8 cellular contexts compared by ENCODE assay signal in genomic region chr2:33476793-33477190, GRCh38. TPM values are rescaled to one million over a fixed set of nuclear protein-coding genes. Genes with fewer than 3 reads are reported as not detected.
A peak's percentile ranks its signal among the peaks of the same experiment; 100 is the strongest.
DNase-seq lines count a peak whose midpoint lies in the region; ATAC-seq, FAIRE-seq and TF ChIP-seq lines count a peak whose summit lies in the region.

No MANE protein-coding gene starts in this region.

- no peak for FAIRE-seq in A549 (lab: Jason Lieb, UNC)

- peak overlapping the region; percentile 57 for H3K4me3 ChIP-seq in A549
- H3K4me3 ChIP-seq in IMR-90 (ENCODE audit: insufficient read depth, low read depth, low read length), result peak overlapping the region; percentile 52
- peak overlapping the region in 1 of 2 donors; percentile 93 for H3K4me3 ChIP-seq in muscle layer of colon (ENCODE audit: low read depth in 1 of 2, low read length in 2 of 2)

- peak overlapping the region; percentile 41; the same call in 1 of the 2 replicates for H4K91ac ChIP-seq in IMR-90 (ENCODE audit: insufficient read depth, low read depth, low read length)

- no peaks in the 10 kb centered on the region for H4K20me1 ChIP-seq in IMR-90 (ENCODE audit: insufficient read depth, low read length)

- H2BK20ac ChIP-seq in IMR-90 (ENCODE audit: low read depth, low read length), result peak overlapping the region; percentile 79

- dilution Hi-C loops in IMR-90 (cut with HindIII; ENCODE audit: low sequenced_read_pairs, unreplicated experiment), result no loop called here

- TF ChIP-seq RAD21 in A549 (conservative IDR thresholded peaks at IDR 0.05 in 1 of 2, IDR thresholded peaks at IDR 0.05 in 1 of 2) (no peak), IMR-90 (IDR thresholded peaks at IDR 0.05; ENCODE audit: low read length) (no peak)

- WGBS in A549 (ENCODE audit: missing lambda C conversion rate), result 29% methylated on average over 4 of the region's 4 CpGs
- WGBS in IMR-90 (ENCODE audit: extremely low coverage in 2 of 2, insufficient read length in 1 of 2), 2 experiments, result no CpG with 5 or more reads among the region's 4 CpGs

- H4K5ac ChIP-seq in IMR-90 (ENCODE audit: low read depth, low read length), result no peak overlapping the region

- no peak for TF ChIP-seq CTCF in A549 (IDR thresholded peaks at IDR 0.05)
- TF ChIP-seq CTCF in IMR-90 (conservative IDR thresholded peaks at IDR 0.05; ENCODE audit: low read depth, low read length), result no peak

- H3K4me1 ChIP-seq in A549 (peaks cover 5% of the 10 kb centered on the region; the same call in 2 of the 3 replicates), IMR-90 (ENCODE audit: control insufficient read depth, insufficient read depth, low read length) (peaks cover 2% of the 10 kb centered on the region), muscle layer of colon (ENCODE audit: insufficient read depth, low read length) (peaks cover 7% of the 10 kb centered on the region)

- peak overlapping the region; percentile 37 for H3K4ac ChIP-seq in IMR-90 (ENCODE audit: low read depth, low read length)

- peak overlapping the region; percentile 28 to 33 for H4K8ac ChIP-seq in IMR-90 (ENCODE audit: low read depth in 2 of 2, low read length in 2 of 2)

- peak overlapping the region; percentile 77 for H2BK5ac ChIP-seq in IMR-90 (ENCODE audit: low read depth, low read length, poor library complexity, severe bottlenecking)

- H3K23ac ChIP-seq in IMR-90 (ENCODE audit: low read depth, low read length), result peak overlapping the region; percentile 60; the same call in 1 of the 2 replicates

- no peaks in the 10 kb centered on the region for H3K79me1 ChIP-seq in IMR-90 (ENCODE audit: low read depth in 1 of 2, low read length in 2 of 2)

- CTCF ChIA-PET in A549 (lab: Yijun Ruan, JAX), result interaction anchor here (0.8 to 2.9 kb wide), 13 partner anchors 10 to 529 kb away, joined by 3 to 21 read pairs (median 5); no protein-coding TSS in a partner anchor
- CTCF ChIA-PET in IMR-90 (lab: Yijun Ruan, JAX), result interaction anchor here (0.6 to 0.8 kb wide), 2 partner anchors 14 to 115 kb away, joined by 3 read pairs; no protein-coding TSS in a partner anchor

- in situ Hi-C loops in IMR-90 (cut with MboI; ENCODE audit: low sequenced_read_pairs), result loop anchor here (5.0 kb wide), 1 partner anchor 106 kb away; no protein-coding TSS in a partner anchor

- H3K27me3 ChIP-seq in IMR-90 (ENCODE audit: control insufficient read depth, insufficient read depth, low read length), result no peaks in the 10 kb centered on the region
- H3K27me3 ChIP-seq in muscle layer of colon (ENCODE audit: control insufficient read depth in 1 of 2, insufficient read depth in 2 of 2, low read length in 2 of 2), result no peaks in the 10 kb centered on the region

- no peak for ATAC-seq in A549
- no peak for ATAC-seq in IMR-90 (ENCODE audit: low read depth)
- no peak for ATAC-seq in HG03280 (IDR thresholded peaks at IDR 0.05; ENCODE audit: unreplicated experiment)
- ATAC-seq in left colon, result no peak
- no peak for ATAC-seq in GM21786 (IDR thresholded peaks at IDR 0.05; ENCODE audit: unreplicated experiment)

- H2AFZ ChIP-seq in IMR-90 (replicated peaks; ENCODE audit: low read length, poor library complexity), result peak overlapping the region; percentile 84

- H3K27ac ChIP-seq in A549 (peak overlapping the region; percentile 51 to 76; a peak in 4 of 6 replicates), IMR-90 (ENCODE audit: insufficient read depth, low read length) (no peak overlapping the region; the same call in 1 of the 2 replicates), caudate nucleus (ENCODE audit: low read depth, low read length) (peak overlapping the region; percentile 98), muscle layer of colon (ENCODE audit: low read depth, low read length) (peak overlapping the region; percentile 74)

- H3K9ac ChIP-seq in IMR-90 (ENCODE audit: low read depth, low read length) (peak overlapping the region; percentile 32; the same call in 1 of the 2 replicates), muscle layer of colon (ENCODE audit: low read length) (peak overlapping the region; percentile 55)

- H3K9me3 ChIP-seq in A549 (no peaks in the 10 kb centered on the region), IMR-90 (ENCODE audit: control insufficient read depth, insufficient read depth, low read length) (no peaks in the 10 kb centered on the region), muscle layer of colon (ENCODE audit: low read length) (no peaks in the 10 kb centered on the region)

- peak overlapping the region; percentile 60 for H2BK120ac ChIP-seq in IMR-90 (ENCODE audit: low read depth, low read length)

- POLR2A ChIA-PET in A549 (lab: Yijun Ruan, JAX), result no interaction called here
- POLR2A ChIA-PET in IMR-90 (lab: Charles Lee; ENCODE audit: unreplicated experiment), result no interaction called here

- H3K9me1 ChIP-seq in IMR-90 (ENCODE audit: insufficient read depth, low read length), result no peaks in the 10 kb centered on the region

- intact Hi-C loops in IMR-90 (cut with micrococcal nuclease) (loop anchor here (1.0 to 5.0 kb wide), 3 partner anchors 54 to 107 kb away; no protein-coding TSS in a partner anchor), left colon (cut with DNase I, micrococcal nuclease) (loop anchor here in 1 of 2 donors (10.0 kb wide), 1 partner anchor 98 kb away; no protein-coding TSS in a partner anchor)

- H3K56ac ChIP-seq in IMR-90 (ENCODE audit: extremely low read depth, insufficient read depth, low read length), result peak overlapping the region; percentile 84; the same call in 1 of the 2 replicates

- H3K4me2 ChIP-seq in A549 (peak overlapping the region; percentile 81), IMR-90 (ENCODE audit: low read depth, low read length) (peak overlapping the region; percentile 79)

- H2AK9ac ChIP-seq in IMR-90 (replicated peaks; ENCODE audit: low read depth, low read length, poor library complexity), result no peak overlapping the region

- H3K14ac ChIP-seq in IMR-90 (replicated peaks; ENCODE audit: low read depth, low read length), result peak overlapping the region; percentile 75

- H3K18ac ChIP-seq in IMR-90 (ENCODE audit: low read depth, low read length), result peak overlapping the region; percentile 20; the same call in 1 of the 2 replicates

- peak overlapping the region; percentile 75; the same call in 2 of the 3 replicates for H2BK15ac ChIP-seq in IMR-90 (ENCODE audit: low read depth, low read length)

- TF ChIP-seq EP300 in A549 (IDR thresholded peaks at IDR 0.05), result no peak

- BruUV-seq in IMR-90 (replicated peaks; lab: Mats Ljungman, UMichigan), result no TSS peak

- H3K36me3 ChIP-seq in IMR-90 (ENCODE audit: control insufficient read depth, insufficient read depth, low read length) (no peaks in the 10 kb centered on the region), muscle layer of colon (ENCODE audit: insufficient read depth, low read length) (no peaks in the 10 kb centered on the region)

- no peak overlapping the region for H2AK5ac ChIP-seq in IMR-90 (ENCODE audit: low read depth, low read length)

- no peak for DNase-seq in A549 (ENCODE audit: low read depth in 1 of 2, low spot score in 1 of 2)
- DNase-seq in IMR-90, result no peak
- DNase-seq in caudate nucleus (lab: John Stamatoyannopoulos, UW), result no peak
- DNase-seq in germinal center (ENCODE audit: low spot score), result no peak
- DNase-seq in left colon, result no peak

- TF ChIP-seq POLR2A in A549 (IDR thresholded peaks at IDR 0.05; ENCODE audit: low read length) (no peak), IMR-90 (IDR thresholded peaks at IDR 0.05; ENCODE audit: low read depth, low read length) (no peak)

TF ChIP-seq in A549, 52 proteins besides CTCF, POLR2A, EP300 and RAD21:
- TF ChIP-seq JUN (IDR thresholded peaks at IDR 0.05), result no peak
- TF ChIP-seq TP53 (CRISPR knock-in tag; IDR thresholded peaks at IDR 0.05), result no peak
- TF ChIP-seq HOXA7 (CRISPR knock-in tag; IDR thresholded peaks at IDR 0.05), result no peak
- TF ChIP-seq MYC (IDR thresholded peaks at IDR 0.05; ENCODE audit: borderline replicate concordance, low read length), result no peak
- TF ChIP-seq HOXB5 (CRISPR knock-in tag; IDR thresholded peaks at IDR 0.05), result no peak
- TF ChIP-seq NR3C1 (IDR thresholded peaks at IDR 0.05), result no peak
- TF ChIP-seq TFCP2L1 (CRISPR knock-in tag; IDR thresholded peaks at IDR 0.05), result no peak
- TF ChIP-seq RCOR1 (IDR thresholded peaks at IDR 0.05; ENCODE audit: low read depth, low read length), result no peak
- no peak for TF ChIP-seq HEYL (CRISPR knock-in tag; IDR thresholded peaks at IDR 0.05)
- no peak for TF ChIP-seq CBX2 (IDR thresholded peaks at IDR 0.05; ENCODE audit: borderline replicate concordance, low read depth)
- no peak for TF ChIP-seq CHD2 (IDR thresholded peaks at IDR 0.05; ENCODE audit: low read length, partially characterized antibody)
- no peak for TF ChIP-seq POLR2AphosphoS2 (conservative IDR thresholded peaks at IDR 0.05; ENCODE audit: low read length)
TF ChIP-seq in A549: peak in this region for 0.

TF ChIP-seq in IMR-90, 13 proteins besides CTCF, POLR2A, EP300 and RAD21:
- TF ChIP-seq RFX5 (IDR thresholded peaks at IDR 0.05; ENCODE audit: low read depth, low read length), result no peak
- TF ChIP-seq MAFK (IDR thresholded peaks at IDR 0.05; ENCODE audit: low read depth, low read length), result no peak
- no peak for TF ChIP-seq MAZ (IDR thresholded peaks at IDR 0.05; ENCODE audit: borderline replicate concordance, low read depth, low read length)

RNA-seq across cellular contexts. Expression of gene RASGRP3, which starts 0.3 kb away (rescaled TPM):
- polyA plus RNA-seq in A549 (2011; rRNA removed), result 1.7 and 3.1 TPM in 2 replicates
- 0.25 and 0.32 TPM in 2 replicates for polyA plus RNA-seq in A549 (2012; cell fraction: cytosol; rRNA removed)
- 0.25 and 0.48 TPM in 2 replicates for polyA plus RNA-seq in A549 (2012; cell fraction: nucleus; rRNA removed)
- polyA plus RNA-seq in A549 (2017; fragmentation: RNase III; extraction: RNeasy Plus Mini Kit Qiagen cat#74134 plus additional on column Dnase treatment), result 1.5 to 1.7 TPM (median 1.5 TPM) in 3 replicates
- 1.2 and 2.8 TPM in 2 replicates for polyA minus RNA-seq in A549 (2011; rRNA and poly(A)+ RNA removed)
- total RNA-seq in IMR-90 (2012; rRNA removed), result 2.5 and 3.0 TPM in 2 replicates
- 0.87 and 1.7 TPM in 2 replicates for polyA plus RNA-seq in IMR-90 (2012; rRNA removed)
- 0.42 and 0.52 TPM in 2 replicates for polyA plus RNA-seq in IMR-90 (2012; cell fraction: cytosol; rRNA removed)
- 0.48 and 2.8 TPM in 2 replicates for polyA plus RNA-seq in IMR-90 (2012; cell fraction: nucleus; rRNA removed; ENCODE audit: low replicate concordance)
- 1 to 10 TPM; 2.8 to 5.1 TPM for total RNA-seq in left colon
